In genomic region chr6:43174263-43175112, GRCh38 we compare ENCODE assay signal across 8 cellular contexts. TPM values are rescaled to one million over a fixed set of nuclear protein-coding genes. Genes with fewer than 3 reads are reported as not detected.
DNase-seq lines count a peak whose midpoint lies in the region; ATAC-seq, FAIRE-seq and TF ChIP-seq lines count a peak whose summit lies in the region.

No MANE protein-coding gene starts in this region.

- H3K9me3 ChIP-seq in ascending aorta (no peaks in the 10 kb centered on the region), right cardiac atrium (ENCODE audit: control insufficient read depth, low read length) (no peaks in the 10 kb centered on the region), psoas muscle (no peaks in the 10 kb centered on the region)

- DNase-seq in NCI-H1694 treated with DMSO at 0.1 percent for 48 hours (lab: John Stamatoyannopoulos, UW) (peak; percentile 91), T-helper 2 cell (peak; percentile 74 to 99 (median 92)), ascending aorta (ENCODE audit: low spot score in 2 of 2) (peak; percentile 98 to 99), right cardiac atrium (peak; percentile 97 to 98 (median 98)), psoas muscle (peak; percentile 96 to 98), urothelium cell line (ENCODE audit: low spot score) (peak; percentile 99)

- H3K36me3 ChIP-seq in ascending aorta (peaks cover 30 to 43% of the 10 kb centered on the region in 2 donors), psoas muscle (ENCODE audit: insufficient read depth in 1 of 2, low read depth in 1 of 2) (peaks cover 11 to 46% of the 10 kb centered on the region in 2 donors)

- under 1% methylated on average over 32 of the region's 32 CpGs for WGBS in right cardiac atrium
- WGBS in psoas muscle, 3 donors: 0 to 1% (median 1%) methylated on average over 25 to 32 of the region's 32 CpGs

- H3K27ac ChIP-seq in ascending aorta: peak overlapping the region; percentile 98
- peak overlapping the region; percentile 83 for H3K27ac ChIP-seq in right cardiac atrium (ENCODE audit: low read length)
- H3K27ac ChIP-seq in psoas muscle: peak overlapping the region; percentile 97

- H3K4me1 ChIP-seq in ascending aorta: peaks cover 8 to 30% of the 10 kb centered on the region in 2 donors
- peaks cover 10% of the 10 kb centered on the region for H3K4me1 ChIP-seq in right cardiac atrium (ENCODE audit: control insufficient read depth, insufficient read depth, low read length)
- peaks cover 34% of the 10 kb centered on the region for H3K4me1 ChIP-seq in psoas muscle

- H3K27me3 ChIP-seq in ascending aorta (no peaks in the 10 kb centered on the region), right cardiac atrium (ENCODE audit: control insufficient read depth, insufficient read depth) (no peaks in the 10 kb centered on the region), psoas muscle (ENCODE audit: insufficient read depth in 3 of 3, low read length in 2 of 3) (no peaks in the 10 kb centered on the region)

- intact Hi-C loops in ascending aorta (cut with DNase I) (loop anchor here (5.0 to 10.0 kb wide), 6 partner anchors 162 to 1130 kb away; partner anchors contain the start of genes BICRAL, HSP90AB1, KLHDC3 and MEA1), right cardiac atrium (cut with DNase I) (no loop called here), psoas muscle (cut with DNase I) (no loop called here)

- H3K4me3 ChIP-seq in ascending aorta: peak overlapping the region; percentile 88 to 95
- peak overlapping the region; percentile 26 for H3K4me3 ChIP-seq in right cardiac atrium (ENCODE audit: low read length)
- peak overlapping the region; percentile 89 for H3K4me3 ChIP-seq in psoas muscle

- FAIRE-seq in urothelium cell line (lab: Jason Lieb, UNC): no peak

- ATAC-seq in GM18498 (IDR thresholded peaks at IDR 0.05; ENCODE audit: unreplicated experiment) (peak; percentile 74), HG02938 (IDR thresholded peaks at IDR 0.05; ENCODE audit: unreplicated experiment) (peak; percentile 69), right cardiac atrium (peak; percentile 88 to 89), psoas muscle (peak; percentile 81 to 84 (median 84))

- TF ChIP-seq CTCF in ascending aorta (IDR thresholded peaks at IDR 0.05) (peak in 1 of 3 experiments; percentile 16), psoas muscle (IDR thresholded peaks at IDR 0.05) (peak; percentile 12)

RNA-seq across cellular contexts. Expression of gene SRF, which starts 3.4 kb away (rescaled TPM):
- total RNA-seq in ascending aorta (71.2 TPM), right cardiac atrium (100 to 1,000 TPM in 1 of 4 donors, 10 to 100 TPM in 3; 64.7 to 114 (median 72.7) TPM), psoas muscle (10 to 100 TPM; 36.4 to 46.6 (median 40.1) TPM)
- polyA plus RNA-seq in right cardiac atrium (55.3 TPM), psoas muscle (10 to 100 TPM; 26.3 to 57.7 (median 34.7) TPM)

RNA-seq across cellular contexts. Expression of gene CUL9, which starts 7.5 kb away (rescaled TPM):
- total RNA-seq in ascending aorta (36.1 TPM), right cardiac atrium (10 to 100 TPM; 14.6 to 18.7 (median 16.3) TPM), psoas muscle (10 to 100 TPM in 2 of 4 donors, 1 to 10 TPM in 2; 6.5 to 10.9 (median 9.6) TPM)
- polyA plus RNA-seq in right cardiac atrium (15.7 TPM), psoas muscle (10 to 100 TPM in 2 of 3 donors, 1 to 10 TPM in 1; 6.3 to 10.8 (median 10.7) TPM)

RNA-seq across cellular contexts. Expression of gene DNPH1, which starts 54.8 kb away (rescaled TPM):
- total RNA-seq in ascending aorta (39.1 TPM), right cardiac atrium (10 to 100 TPM; 25.7 to 43.2 (median 33.8) TPM), psoas muscle (10 to 100 TPM; 20.7 to 61.9 (median 37.2) TPM)
- polyA plus RNA-seq in right cardiac atrium (60.4 TPM), psoas muscle (10 to 100 TPM; 52.5 to 83.6 (median 55.9) TPM)

Comparison
In these comparisons a context has a peak if more than half of its experiments do, and no peak if none do; other contexts are left out.
1. Peak in every context shown above with its lines: DNase-seq, ATAC-seq, H3K4me3 ChIP-seq and H3K27ac ChIP-seq.
2. H3K4me3 ChIP-seq: peak in every context shown above with its lines; median percentile 92 in ascending aorta; 89 in psoas muscle; 26 in right cardiac atrium.